Comparison of ENCODE assay signal across 8 cellular contexts in the genomic region with DNA sequence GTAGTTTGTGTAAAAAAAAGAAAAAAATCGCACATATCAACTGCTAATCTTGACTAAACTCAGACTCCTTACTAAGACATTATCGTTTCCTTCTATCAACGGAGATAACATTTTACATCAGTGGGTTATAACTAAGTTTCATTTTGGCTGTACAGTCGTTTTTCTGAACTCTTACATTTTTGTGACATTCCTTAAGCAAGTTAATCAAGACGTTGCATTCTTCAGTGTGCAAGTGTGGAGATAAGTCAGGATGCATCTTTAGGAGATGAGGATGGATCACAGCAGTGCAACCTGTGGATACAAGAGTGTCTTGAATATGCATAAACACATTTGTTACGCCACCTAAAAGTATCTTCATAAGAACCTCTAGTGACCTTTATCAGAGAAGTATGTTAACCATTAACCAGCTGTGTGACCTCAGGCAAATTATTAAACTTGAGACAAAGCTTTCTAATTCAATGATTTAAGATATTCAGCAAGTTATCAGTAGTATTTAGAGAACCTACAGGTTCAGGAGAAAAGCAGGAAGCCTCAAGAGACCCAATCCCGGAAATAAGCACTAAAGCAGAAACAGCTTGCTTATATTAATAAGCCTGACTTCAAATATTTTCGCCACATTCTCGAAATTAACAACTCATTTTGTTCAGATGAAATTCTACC. TPM values are rescaled to one million over a fixed set of nuclear protein-coding genes. Genes with fewer than 3 reads are reported as not detected.
DNase-seq lines count a peak whose midpoint lies in the region; ATAC-seq and TF ChIP-seq lines count a peak whose summit lies in the region.

No MANE protein-coding gene starts in this region.

- H2BK120ac ChIP-seq in mesenchymal stem cell (ENCODE audit: low read depth, low read length): no peak overlapping the region

- H3K4me3 ChIP-seq in HEK293 (ENCODE audit: low read depth, low read length) (no peak overlapping the region; the same call in 1 of the 2 replicates), mesenchymal stem cell (ENCODE audit: insufficient read depth in 1 of 2, low read depth in 1 of 2, low read length in 2 of 2) (peak overlapping the region in 1 of 2 experiments; percentile 40), WERI-Rb-1 (ENCODE audit: low read depth, low read length) (no peak overlapping the region)

- peak; percentile 63 for ATAC-seq in GM18502 (IDR thresholded peaks at IDR 0.05; ENCODE audit: poor library complexity, unreplicated experiment)

- H3K27me3 Mint-ChIP-seq in T-helper 2 cell treated with Interferon-gamma antibody and Interleukin-4, amounts not matched to agents 5 μg/mL and 100 μg/mL, for 36 hours (ENCODE audit: low read depth): no peaks in the 10 kb centered on the region

- H3K9me3 ChIP-seq in HEK293 (ENCODE audit: control insufficient read depth, insufficient read depth, low read depth, low read length): no peaks in the 10 kb centered on the region
- no peaks in the 10 kb centered on the region for H3K9me3 ChIP-seq in mesenchymal stem cell (ENCODE audit: control insufficient read depth, low read length)
- no peaks in the 10 kb centered on the region for H3K9me3 ChIP-seq in WERI-Rb-1 (ENCODE audit: severe bottlenecking)

- no peak overlapping the region for H2AK5ac ChIP-seq in mesenchymal stem cell (ENCODE audit: low read length, severe bottlenecking)

- peak overlapping the region; percentile 80 for H3K4me3 Mint-ChIP-seq in T-helper 2 cell treated with Interferon-gamma antibody and Interleukin-4, amounts not matched to agents 5 μg/mL and 100 μg/mL, for 36 hours

- no peak for TF ChIP-seq CTCF in HEK293 (tag by site-specific recombination; IDR thresholded peaks at IDR 0.05)
- no peak for TF ChIP-seq CTCF in WERI-Rb-1 (IDR thresholded peaks at IDR 0.05; ENCODE audit: low read depth, low read length)

- 87% methylated on average over 6 of the region's 9 CpGs for WGBS in mesenchymal stem cell

- H3K79me1 ChIP-seq in mesenchymal stem cell (replicated peaks; ENCODE audit: low read length, poor library complexity, severe bottlenecking): no peaks in the 10 kb centered on the region

- H2BK12ac ChIP-seq in mesenchymal stem cell (ENCODE audit: low read length in 2 of 2): no peak overlapping the region

- H2AFZ ChIP-seq in mesenchymal stem cell (ENCODE audit: low read depth, low read length): no peak overlapping the region

- peak overlapping the region; percentile 6 for H3K9ac ChIP-seq in mesenchymal stem cell (ENCODE audit: low read length)

- no peak overlapping the region for H3K27ac ChIP-seq in HEK293 (ENCODE audit: extremely low read depth, low read depth, low read length)
- peak overlapping the region; percentile 47 for H3K27ac ChIP-seq in mesenchymal stem cell (ENCODE audit: low read length, poor library complexity, severe bottlenecking)
- no peak overlapping the region for H3K27ac ChIP-seq in WERI-Rb-1

- H3K36me3 ChIP-seq in HEK293 (ENCODE audit: control insufficient read depth in 2 of 2, insufficient read depth in 1 of 2, low read length in 2 of 2) (no peaks in the 10 kb centered on the region; a peak in 1 of 3 replicates), mesenchymal stem cell (ENCODE audit: control insufficient read depth in 1 of 2, insufficient read depth in 2 of 2, low read depth in 1 of 2, low read length in 2 of 2) (no peaks in the 10 kb centered on the region), WERI-Rb-1 (no peaks in the 10 kb centered on the region)

- no peak overlapping the region for H3K14ac ChIP-seq in mesenchymal stem cell (ENCODE audit: low read length in 2 of 2)

- H2BK5ac ChIP-seq in mesenchymal stem cell (ENCODE audit: low read depth, low read length, poor library complexity, severe bottlenecking): no peak overlapping the region

- H3K27ac Mint-ChIP-seq in T-helper 2 cell treated with Interferon-gamma antibody and Interleukin-4, amounts not matched to agents 5 μg/mL and 100 μg/mL, for 36 hours: peak overlapping the region; percentile 91

- no peaks in the 10 kb centered on the region for H3K9me3 Mint-ChIP-seq in T-helper 2 cell treated with Interferon-gamma antibody and Interleukin-4, amounts not matched to agents 5 μg/mL and 100 μg/mL, for 36 hours

- no peak overlapping the region for H4K91ac ChIP-seq in mesenchymal stem cell (ENCODE audit: low read length)

- H3K4me2 ChIP-seq in mesenchymal stem cell (ENCODE audit: low read length, poor library complexity, severe bottlenecking): peak overlapping the region; percentile 52

- H3K23ac ChIP-seq in mesenchymal stem cell (ENCODE audit: low read length in 2 of 2): no peak overlapping the region

- POLR2A ChIA-PET in HEK293 (lab: Yijun Ruan, JAX): interaction anchor here (0.6 to 1.3 kb wide), 2 partner anchors 10 to 1372 kb away, joined by 4 to 6 read pairs; partner anchors contain the start of genes CENPN and CMC2

- DNase-seq in T-helper 2 cell treated with Interferon-gamma antibody and Interleukin-4, amounts not matched to agents 5 μg/mL and 100 μg/mL, for 36 hours (ENCODE audit: low spot score): no peak
- DNase-seq in mesenchymal stem cell: peak; percentile 15
- DNase-seq in stimulated activated CD4-positive, alpha-beta T cell treated with anti-CD3 and anti-CD28 coated beads, Interleukin-4, amount 100 ng/mL, for 1 hour: no peak
- DNase-seq in WERI-Rb-1: no peak
- no peak for DNase-seq in GM19240 (ENCODE audit: insufficient read length, low spot score)
- DNase-seq in NCI-H446 treated with DMSO at 0.1 percent for 48 hours (lab: John Stamatoyannopoulos, UW): no peak

- H2BK15ac ChIP-seq in mesenchymal stem cell (ENCODE audit: low read depth, poor library complexity, severe bottlenecking): no peak overlapping the region

- H3K18ac ChIP-seq in mesenchymal stem cell (ENCODE audit: low read depth in 1 of 2, low read length in 2 of 2): no peak overlapping the region

- H3K36me3 Mint-ChIP-seq in T-helper 2 cell treated with Interferon-gamma antibody and Interleukin-4, amounts not matched to agents 5 μg/mL and 100 μg/mL, for 36 hours (ENCODE audit: low read depth): peaks cover 52% of the 10 kb centered on the region

- peaks cover 6% of the 10 kb centered on the region for H3K4me1 ChIP-seq in HEK293 (ENCODE audit: control insufficient read depth, insufficient read depth, low read length)
- no peaks in the 10 kb centered on the region for H3K4me1 ChIP-seq in mesenchymal stem cell (ENCODE audit: control insufficient read depth, insufficient read depth, low read depth, low read length)

- H3K27me3 ChIP-seq in mesenchymal stem cell (ENCODE audit: control insufficient read depth in 1 of 2, insufficient read depth in 1 of 2, low read length in 2 of 2) (no peaks in the 10 kb centered on the region), WERI-Rb-1 (ENCODE audit: insufficient read depth, low read depth, severe bottlenecking) (no peaks in the 10 kb centered on the region)

- no peak overlapping the region for H4K8ac ChIP-seq in mesenchymal stem cell (ENCODE audit: low read length)

- H3K4ac ChIP-seq in mesenchymal stem cell (ENCODE audit: low read depth in 1 of 2, low read length in 2 of 2): no peak overlapping the region

- CTCF ChIA-PET in HEK293 (lab: Yijun Ruan, JAX): interaction anchor here (0.7 to 1.4 kb wide), 4 partner anchors 8 to 73 kb away, joined by 3 read pairs; no protein-coding TSS in a partner anchor

- peaks cover 62% of the 10 kb centered on the region for H3K4me1 Mint-ChIP-seq in T-helper 2 cell treated with Interferon-gamma antibody and Interleukin-4, amounts not matched to agents 5 μg/mL and 100 μg/mL, for 36 hours (ENCODE audit: low read depth)

TF ChIP-seq in HEK293, 187 proteins besides CTCF, POLR2A, EP300 and RAD21:
- TF ChIP-seq ZNF221 (tag by site-specific recombination; IDR thresholded peaks at IDR 0.05; ENCODE audit: borderline replicate concordance) (no peak), BCL11A (tag by site-specific recombination; IDR thresholded peaks at IDR 0.05; ENCODE audit: low read depth) (no peak), IKZF3 (tag by site-specific recombination; IDR thresholded peaks at IDR 0.05) (0 out of 2 replicates have a peak, but pooled peaks have one; percentile 5), ZNF37A (tag by site-specific recombination; IDR thresholded peaks at IDR 0.05) (no peak), ZNF16 (tag by site-specific recombination; IDR thresholded peaks at IDR 0.05; ENCODE audit: low read depth) (no peak), ZNF394 (tag by site-specific recombination; IDR thresholded peaks at IDR 0.05; ENCODE audit: borderline replicate concordance) (no peak), REPIN1 (tag by site-specific recombination; IDR thresholded peaks at IDR 0.05; ENCODE audit: low read depth) (no peak), ZBTB48 (tag by site-specific recombination; IDR thresholded peaks at IDR 0.05) (peak; percentile 34; the same call in 1 of the 2 replicates), ZNF169 (tag by site-specific recombination; IDR thresholded peaks at IDR 0.05) (no peak), ZNF146 (tag by site-specific recombination; IDR thresholded peaks at IDR 0.05) (no peak), ZBTB17 (tag by site-specific recombination; IDR thresholded peaks at IDR 0.05) (peak; percentile 55; the same call in 1 of the 2 replicates), ZNF701 (tag by site-specific recombination; IDR thresholded peaks at IDR 0.05) (no peak), ZNF239 (tag by site-specific recombination; IDR thresholded peaks at IDR 0.05) (no peak)
- TF ChIP-seq, protein P1, sequence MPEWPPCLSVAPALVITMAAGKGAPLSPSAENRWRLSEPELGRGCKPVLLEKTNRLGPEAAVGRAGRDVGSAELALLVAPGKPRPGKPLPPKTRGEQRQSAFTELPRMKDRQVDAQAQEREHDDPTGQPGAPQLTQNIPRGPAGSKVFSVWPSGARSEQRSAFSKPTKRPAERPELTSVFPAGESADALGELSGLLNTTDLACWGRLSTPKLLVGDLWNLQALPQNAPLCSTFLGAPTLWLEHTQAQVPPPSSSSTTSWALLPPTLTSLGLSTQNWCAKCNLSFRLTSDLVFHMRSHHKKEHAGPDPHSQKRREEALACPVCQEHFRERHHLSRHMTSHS (tag by site-specific recombination; IDR thresholded peaks at IDR 0.05): no peak

RNA-seq across cellular contexts. Expression of gene CMC2, which starts 9.4 kb away (rescaled TPM):
- polyA plus RNA-seq in mesenchymal stem cell (2013, experiment 1 of 2): 98.2 TPM
- 95.5 TPM for polyA plus RNA-seq in mesenchymal stem cell (2013, experiment 2 of 2)

RNA-seq across cellular contexts. Expression of gene CENPN, which starts 9.7 kb away (rescaled TPM):
- 14.6 TPM for polyA plus RNA-seq in mesenchymal stem cell (2013, experiment 1 of 2)
- polyA plus RNA-seq in mesenchymal stem cell (2013, experiment 2 of 2): 10.3 TPM

RNA-seq across cellular contexts. Expression of gene ATMIN, which starts 38.4 kb away (rescaled TPM):
- polyA plus RNA-seq in mesenchymal stem cell (2013, experiment 1 of 2): 29.0 TPM
- polyA plus RNA-seq in mesenchymal stem cell (2013, experiment 2 of 2): 29.6 TPM
